ENCODE assay signal across 21 cellular contexts in the genomic region with DNA sequence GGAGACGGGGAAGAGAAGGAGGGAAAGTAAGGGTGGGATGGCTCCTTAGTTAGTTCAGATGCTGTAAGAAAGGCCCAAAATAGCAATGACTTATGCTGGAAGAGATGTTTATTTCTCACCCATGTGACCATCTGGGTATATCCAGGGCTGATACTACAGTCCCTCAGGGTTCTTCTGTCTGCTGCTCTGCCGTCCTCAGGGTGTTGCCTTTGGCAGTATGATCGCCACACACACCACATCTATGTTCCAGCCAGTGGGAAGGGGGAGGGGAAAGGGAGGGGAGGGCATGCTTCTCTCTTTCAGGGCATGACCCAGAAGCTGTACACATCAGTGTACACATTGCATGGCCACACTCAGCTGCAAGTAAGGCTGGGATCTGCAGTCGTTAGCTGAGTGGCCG. TPM values are rescaled to one million over a fixed set of nuclear protein-coding genes. Genes with fewer than 3 reads are reported as not detected.
DNase-seq lines count a peak whose midpoint lies in the region; ATAC-seq, FAIRE-seq and TF ChIP-seq lines count a peak whose summit lies in the region.
"Had no signal": no experiment of that assay in that cellular context is flagged by ENCODE, and none has a peak within 500 bp of the region (broad histone marks: within the 10 kb centered on the region; RNA-seq: fewer than 3 reads in every experiment).

No MANE protein-coding gene starts in this region.

- no peak overlapping the region for H3K9ac ChIP-seq in IMR-90 (ENCODE audit: low read depth, low read length)
- H3K9ac ChIP-seq in H1 (replicated peaks in 1 of 4; ENCODE audit: extremely low read depth in 1 of 4, low read depth in 3 of 4, low read length in 3 of 4): no peak overlapping the region

- intact Hi-C loops in IMR-90 (cut with micrococcal nuclease) (no loop called here), spleen (cut with DNase I; ENCODE audit: low total_unique reads) (no loop called here), prostate gland (cut with DNase I) (loop anchor here (10.0 kb wide), 1 partner anchor 390 kb away; no protein-coding TSS in a partner anchor)

- CTCF ChIA-PET in IMR-90 (lab: Yijun Ruan, JAX): no interaction called here
- CTCF ChIA-PET in H1 (lab: Charles Lee; ENCODE audit: partially characterized antibody): interaction anchor here (0.7 to 18.5 kb wide), 5 partner anchors 12 to 341 kb away, joined by 3 to 496 read pairs (median 187); partner anchors contain the start of genes CD276 and NPTN

- H2BK20ac ChIP-seq in IMR-90 (ENCODE audit: low read depth, low read length) (no peak overlapping the region), H1 (ENCODE audit: low read length) (no peak overlapping the region)

- no peak overlapping the region for H3K27ac Mint-ChIP-seq in activated T-cell treated with anti-CD3 and anti-CD28 coated beads, Interleukin-2, amount 50 U/mL, for 72 hours
- H3K27ac Mint-ChIP-seq: activated CD4-positive, alpha-beta T cell treated with anti-CD3 and anti-CD28 coated beads, Interleukin-2, amount 10 ng/mL, durations not matched to agents 7 days and 5 days; activated naive CD4-positive, alpha-beta T cell treated with anti-CD3 and anti-CD28 coated beads, Interleukin-2, amount 50 U/mL, for 72 hours; stimulated activated naive CD8-positive, alpha-beta T cell treated with anti-CD3 and anti-CD28 coated beads, Interleukin-15, amount 100 ng/mL, for 72 hours had no signal

- H4K8ac ChIP-seq in IMR-90 (ENCODE audit: low read depth in 2 of 2, low read length in 2 of 2) (no peak overlapping the region), H1 (ENCODE audit: extremely low read depth, insufficient read depth, low read length) (no peak overlapping the region)

- DNase-seq in IMR-90 (peak; percentile 55), H1 (ENCODE audit: low read depth in 1 of 2, low spot score in 2 of 2) (no peak), left lobe of liver (ENCODE audit: low spot score) (no peak), spleen (peak; percentile 28), prostate gland (ENCODE audit: low spot score) (no peak), HuH-7.5 (ENCODE audit: low spot score) (no peak), GM12891 (ENCODE audit: insufficient read length, low spot score) (no peak)
- DNase-seq in activated T-cell treated with anti-CD3 and anti-CD28 coated beads, Interleukin-2, amount 50 U/mL, for 72 hours: no peak
- DNase-seq: activated CD4-positive, alpha-beta T cell treated with anti-CD3 and anti-CD28 coated beads, Interleukin-2, amount 10 ng/mL, durations not matched to agents 7 days and 5 days; activated T-cell treated with anti-CD3 and anti-CD28 coated beads for 4 hours; BE2C; caudate nucleus; DMS153; heart right ventricle; NCI-H187 treated with DMSO at 0.1 percent for 48 hours; NCI-H446; stimulated activated naive CD8-positive, alpha-beta T cell treated with anti-CD3 and anti-CD28 coated beads, Interleukin-15, amount 100 ng/mL, for 72 hours had no signal

- peaks cover 28 to 94% of the 10 kb centered on the region in 2 experiments for H3K79me1 ChIP-seq in IMR-90 (ENCODE audit: low read depth in 1 of 2, low read length in 2 of 2)
- H3K79me1 ChIP-seq in H1 (ENCODE audit: low read depth, low read length): peaks cover 18% of the 10 kb centered on the region

- H3K79me2 ChIP-seq in H1 (ENCODE audit: control insufficient read depth in 1 of 2, insufficient read depth in 2 of 2, low read length in 2 of 2): peaks cover 8 to 86% of the 10 kb centered on the region in 2 experiments

- H3K9me3 Mint-ChIP-seq in activated T-cell treated with anti-CD3 and anti-CD28 coated beads, Interleukin-2, amount 50 U/mL, for 72 hours: no peaks in the 10 kb centered on the region
- H3K9me3 Mint-ChIP-seq: activated CD4-positive, alpha-beta T cell treated with anti-CD3 and anti-CD28 coated beads, Interleukin-2, amount 10 ng/mL, durations not matched to agents 7 days and 5 days; activated naive CD4-positive, alpha-beta T cell treated with anti-CD3 and anti-CD28 coated beads, Interleukin-2, amount 50 U/mL, for 72 hours; stimulated activated naive CD8-positive, alpha-beta T cell treated with anti-CD3 and anti-CD28 coated beads, Interleukin-15, amount 100 ng/mL, for 72 hours had no signal

- H3K18ac ChIP-seq in IMR-90 (ENCODE audit: low read depth, low read length): no peak overlapping the region
- H3K18ac ChIP-seq in H1 (ENCODE audit: extremely low read depth, low read length): no peak overlapping the region

- peak overlapping the region; percentile 7; the same call in 1 of the 2 replicates for H3K4ac ChIP-seq in IMR-90 (ENCODE audit: low read depth, low read length)
- H3K4ac ChIP-seq in H1 (replicated peaks; ENCODE audit: insufficient read length, low read depth, low read length): no peak overlapping the region

- H3K9me3 ChIP-seq in IMR-90 (ENCODE audit: control insufficient read depth, insufficient read depth, low read length): no peaks in the 10 kb centered on the region
- H3K9me3 ChIP-seq in H1 (ENCODE audit: insufficient read depth in 2 of 2, low read depth in 1 of 2, low read length in 1 of 2): no peaks in the 10 kb centered on the region
- H3K9me3 ChIP-seq in spleen: no peaks in the 10 kb centered on the region
- H3K9me3 ChIP-seq in prostate gland: no peaks in the 10 kb centered on the region
- H3K9me3 ChIP-seq: BE2C, heart right ventricle, pancreas had no signal

- H4K20me1 ChIP-seq in IMR-90 (ENCODE audit: insufficient read depth, low read length): peaks cover 88% of the 10 kb centered on the region
- peaks cover 26 to 28% of the 10 kb centered on the region in 2 experiments for H4K20me1 ChIP-seq in H1 (replicated peaks in 1 of 2; ENCODE audit: control insufficient read depth in 1 of 2, insufficient read depth in 2 of 2, low read length in 2 of 2)

- H2BK15ac ChIP-seq in IMR-90 (ENCODE audit: low read depth, low read length) (no peak overlapping the region), H1 (ENCODE audit: low read length) (peak overlapping the region; percentile 46; the same call in 1 of the 2 replicates)

- ATAC-seq in IMR-90 (ENCODE audit: low read depth) (peak; percentile 51), left lobe of liver (peak; percentile 55)
- ATAC-seq in activated T-cell treated with anti-CD3 and anti-CD28 coated beads, Interleukin-2, amount 50 U/mL, for 72 hours (replicated peaks in 1 of 2): no peak
- ATAC-seq: activated naive CD4-positive, alpha-beta T cell treated with anti-CD3 and anti-CD28 coated beads, Interleukin-2, amount 50 U/mL, for 72 hours; pancreas; stimulated activated naive CD8-positive, alpha-beta T cell treated with anti-CD3 and anti-CD28 coated beads, Interleukin-15, amount 100 ng/mL, for 72 hours had no signal

- WGBS in IMR-90 (ENCODE audit: extremely low coverage in 2 of 2, insufficient read length in 1 of 2), 2 experiments: no CpG with 5 or more reads among the region's 5 CpGs
- WGBS in H1 (ENCODE audit: extremely low coverage in 1 of 2, insufficient coverage in 1 of 2, insufficient read length in 1 of 2, insufficient replicate concordance in 2 of 2, low coverage in 1 of 2, low lambda C conversion rate in 2 of 2, missing lambda C conversion rate in 1 of 2), 2 experiments: 97% methylated on average over 5 of the region's 5 CpGs; no CpG with 5 or more reads in 1 of the 2 experiments
- WGBS in spleen, 5 donors: 50 to 73% (median 62%) methylated on average over 5 of the region's 5 CpGs
- WGBS in prostate gland: 66% methylated on average over 5 of the region's 5 CpGs

- H3K4me1 Mint-ChIP-seq in activated T-cell treated with anti-CD3 and anti-CD28 coated beads, Interleukin-2, amount 50 U/mL, for 72 hours (ENCODE audit: low read depth): peaks cover 23% of the 10 kb centered on the region

- POLR2A ChIA-PET in IMR-90 (lab: Charles Lee; ENCODE audit: unreplicated experiment): no interaction called here
- POLR2A ChIA-PET in H1 (lab: Charles Lee; ENCODE audit: partially characterized antibody): interaction anchor here (1.5 to 8.6 kb wide), 2 partner anchors 10 to 62 kb away, joined by 3 to 93 read pairs; partner anchors contain the start of gene CD276

- no peak overlapping the region for H2BK120ac ChIP-seq in IMR-90 (ENCODE audit: low read depth, low read length)
- H2BK120ac ChIP-seq in H1 (replicated peaks; ENCODE audit: low read depth, low read length): no peak overlapping the region

- H2AK5ac ChIP-seq in IMR-90 (ENCODE audit: low read depth, low read length) (peak overlapping the region; percentile 56; the same call in 1 of the 2 replicates), H1 (ENCODE audit: low read depth, low read length) (peak overlapping the region; percentile 89; the same call in 1 of the 2 replicates)

- no TSS peak for BruUV-seq in IMR-90 (replicated peaks; lab: Mats Ljungman, UMichigan)

- TF ChIP-seq POLR2A in IMR-90 (IDR thresholded peaks at IDR 0.05; ENCODE audit: low read depth, low read length) (no peak), H1 (IDR thresholded peaks at IDR 0.05; ENCODE audit: control extremely low read depth in 1 of 2, low read depth in 2 of 2, low read length in 2 of 2) (no peak), spleen (IDR thresholded peaks at IDR 0.05) (no peak), prostate gland (IDR thresholded peaks at IDR 0.05) (no peak), GM12891 (IDR thresholded peaks at IDR 0.05; ENCODE audit: low read depth, low read length) (no peak)

- H3K23ac ChIP-seq in IMR-90 (ENCODE audit: low read depth, low read length) (peak overlapping the region; percentile 74), H1 (ENCODE audit: insufficient read length) (no peak overlapping the region)

- H3K23me2 ChIP-seq in H1 (ENCODE audit: low read depth, low read length): no peaks in the 10 kb centered on the region

- H4K5ac ChIP-seq in IMR-90 (ENCODE audit: low read depth, low read length) (no peak overlapping the region), H1 (ENCODE audit: insufficient read length, low read depth, low read length) (no peak overlapping the region)

- dilution Hi-C loops in IMR-90 (cut with HindIII; ENCODE audit: low sequenced_read_pairs, unreplicated experiment): no loop called here

- H3K56ac ChIP-seq in IMR-90 (ENCODE audit: extremely low read depth, insufficient read depth, low read length) (no peak overlapping the region), H1 (replicated peaks; ENCODE audit: insufficient read length, low read depth, low read length) (no peak overlapping the region)

- no peak for TF ChIP-seq CTCF in IMR-90 (conservative IDR thresholded peaks at IDR 0.05; ENCODE audit: low read depth, low read length)
- no peak for TF ChIP-seq CTCF in H1 (IDR thresholded peaks at IDR 0.05; ENCODE audit: control extremely low read depth in 1 of 3, insufficient read depth in 1 of 3, low read depth in 1 of 3, low read length in 3 of 3)
- TF ChIP-seq CTCF in spleen (IDR thresholded peaks at IDR 0.05 in 8 of 11, conservative IDR thresholded peaks at IDR 0.05 in 3 of 11): no peak
- TF ChIP-seq CTCF in prostate gland (IDR thresholded peaks at IDR 0.05): no peak

- peaks cover 4% of the 10 kb centered on the region for H3K36me3 ChIP-seq in IMR-90 (ENCODE audit: control insufficient read depth, insufficient read depth, low read length)
- no peaks in the 10 kb centered on the region for H3K36me3 ChIP-seq in H1 (ENCODE audit: control insufficient read depth in 2 of 4, insufficient read depth in 4 of 4, low read length in 3 of 4)
- H3K36me3 ChIP-seq in spleen: peaks cover 0 to 4% (median 0%) of the 10 kb centered on the region in 6 donors
- no peaks in the 10 kb centered on the region for H3K36me3 ChIP-seq in prostate gland
- H3K36me3 ChIP-seq: pancreas had no signal

- H2AK9ac ChIP-seq in IMR-90 (replicated peaks; ENCODE audit: low read depth, low read length, poor library complexity): no peak overlapping the region

- in situ Hi-C loops in IMR-90 (cut with MboI; ENCODE audit: low sequenced_read_pairs): no loop called here

- H3K4me3 ChIP-seq in IMR-90 (ENCODE audit: insufficient read depth, low read depth, low read length) (no peak overlapping the region), H1 (ENCODE audit: extremely low read depth in 1 of 4, insufficient read depth in 2 of 4, low read depth in 3 of 4, low read length in 4 of 4) (no peak overlapping the region), spleen (no peak overlapping the region), prostate gland (no peak overlapping the region)
- H3K4me3 ChIP-seq: heart right ventricle, pancreas had no signal

- H3K4me1 ChIP-seq in IMR-90 (ENCODE audit: control insufficient read depth, insufficient read depth, low read length) (peaks cover 28% of the 10 kb centered on the region), H1 (replicated peaks in 1 of 4; ENCODE audit: control insufficient read depth in 3 of 4, insufficient read depth in 4 of 4, low read length in 3 of 4) (peaks cover 0 to 30% (median 12%) of the 10 kb centered on the region in 4 experiments; a peak in 6 of 7 replicates), spleen (peaks cover 18 to 62% (median 47%) of the 10 kb centered on the region in 6 donors), prostate gland (replicated peaks) (no peaks in the 10 kb centered on the region)

- H4K91ac ChIP-seq in IMR-90 (ENCODE audit: insufficient read depth, low read depth, low read length) (no peak overlapping the region), H1 (replicated peaks; ENCODE audit: insufficient read length, low read length) (no peak overlapping the region)

- peaks cover 54% of the 10 kb centered on the region for H3K9me1 ChIP-seq in IMR-90 (ENCODE audit: insufficient read depth, low read length)

- H3K4me2 ChIP-seq in IMR-90 (ENCODE audit: low read depth, low read length) (peak overlapping the region; percentile 28; the same call in 1 of the 2 replicates), H1 (ENCODE audit: insufficient read depth in 1 of 2, low read depth in 2 of 2, low read length in 2 of 2) (no peak overlapping the region)

- no peak for FAIRE-seq in H1 (lab: Jason Lieb, UNC)
- no peak for FAIRE-seq in GM12891 (lab: Jason Lieb, UNC)
- FAIRE-seq: keratinocyte, pancreas had no signal

- H2AFZ ChIP-seq in IMR-90 (replicated peaks; ENCODE audit: low read length, poor library complexity) (no peak overlapping the region), H1 (ENCODE audit: low read length) (no peak overlapping the region)

- no peak overlapping the region for H2BK5ac ChIP-seq in IMR-90 (ENCODE audit: low read depth, low read length, poor library complexity, severe bottlenecking)
- H2BK5ac ChIP-seq in H1 (ENCODE audit: low read depth, low read length): no peak overlapping the region

- no peak overlapping the region for H3K27ac ChIP-seq in IMR-90 (ENCODE audit: insufficient read depth, low read length)
- H3K27ac ChIP-seq in H1 (ENCODE audit: low read depth, low read length): no peak overlapping the region
- no peak overlapping the region for H3K27ac ChIP-seq in spleen
- no peak overlapping the region for H3K27ac ChIP-seq in prostate gland
- H3K27ac ChIP-seq: pancreas had no signal

- peaks cover 63% of the 10 kb centered on the region for H3K27me3 Mint-ChIP-seq in activated T-cell treated with anti-CD3 and anti-CD28 coated beads, Interleukin-2, amount 50 U/mL, for 72 hours (ENCODE audit: low read depth)

- H3K27me3 ChIP-seq in IMR-90 (ENCODE audit: control insufficient read depth, insufficient read depth, low read length) (no peaks in the 10 kb centered on the region), H1 (replicated peaks in 1 of 4; ENCODE audit: control insufficient read depth in 3 of 4, extremely low read depth in 1 of 4, insufficient read depth in 3 of 4, low read length in 3 of 4) (no peaks in the 10 kb centered on the region), spleen (replicated peaks in 1 of 7) (peaks cover 0 to 47% (median 0%) of the 10 kb centered on the region in 7 donors), prostate gland (replicated peaks; ENCODE audit: insufficient read depth) (no peaks in the 10 kb centered on the region)
- H3K27me3 ChIP-seq: BE2C, pancreas had no signal

- H3K36me3 Mint-ChIP-seq in activated T-cell treated with anti-CD3 and anti-CD28 coated beads, Interleukin-2, amount 50 U/mL, for 72 hours (ENCODE audit: insufficient read depth in 2 of 2): no peaks in the 10 kb centered on the region
- H3K36me3 Mint-ChIP-seq: activated naive CD4-positive, alpha-beta T cell treated with anti-CD3 and anti-CD28 coated beads, Interleukin-2, amount 50 U/mL, for 72 hours had no signal

- H3K14ac ChIP-seq in IMR-90 (replicated peaks; ENCODE audit: low read depth, low read length) (0 out of 2 replicates have a peak overlapping the region, but pooled peaks have one; percentile 22), H1 (ENCODE audit: insufficient read length) (no peak overlapping the region)

- TF ChIP-seq RAD21 in IMR-90 (IDR thresholded peaks at IDR 0.05; ENCODE audit: low read length) (no peak), H1 (IDR thresholded peaks at IDR 0.05 in 1 of 2, conservative IDR thresholded peaks at IDR 0.05 in 1 of 2; ENCODE audit: low read depth in 2 of 2, low read length in 2 of 2) (no peak)

- 0 out of 2 replicates have a peak overlapping the region, but pooled peaks have one; percentile 19 for H2BK12ac ChIP-seq in H1 (ENCODE audit: low read depth, low read length)

- no peak overlapping the region for H3K4me3 Mint-ChIP-seq in activated T-cell treated with anti-CD3 and anti-CD28 coated beads, Interleukin-2, amount 50 U/mL, for 72 hours
- H3K4me3 Mint-ChIP-seq: activated CD4-positive, alpha-beta T cell treated with anti-CD3 and anti-CD28 coated beads, Interleukin-2, amount 10 ng/mL, durations not matched to agents 7 days and 5 days; stimulated activated naive CD8-positive, alpha-beta T cell treated with anti-CD3 and anti-CD28 coated beads, Interleukin-15, amount 100 ng/mL, for 72 hours had no signal

- no peak for TF ChIP-seq EP300 in H1 (IDR thresholded peaks at IDR 0.05; ENCODE audit: borderline replicate concordance in 1 of 2, low read depth in 2 of 2, low read length in 2 of 2)

RNA-seq across cellular contexts. Expression of gene CD276, which starts 10.2 kb away (rescaled TPM):
- total RNA-seq in IMR-90 (2012; rRNA removed): 30.8 and 37.5 TPM in 2 replicates
- polyA plus RNA-seq in IMR-90 (2012; rRNA removed): 149 and 150 TPM in 2 replicates
- 58.7 and 100 TPM in 2 replicates for polyA plus RNA-seq in IMR-90 (2012; cell fraction: cytosol; rRNA removed)
- 95.5 and 121 TPM in 2 replicates for polyA plus RNA-seq in IMR-90 (2012; cell fraction: nucleus; rRNA removed; ENCODE audit: low replicate concordance)
- 152 and 156 TPM in 2 replicates for total RNA-seq in H1 (2021; fragmentation: NEBNext Ultra II Directional; extraction: Animal tissue kit (Norgen Biotek cat#: 25700))
- 158 and 190 TPM in 2 replicates for polyA plus RNA-seq in H1 (2011; rRNA removed)
- 79.5 TPM for polyA plus RNA-seq in H1 (2011; cell fraction: cytosol; rRNA removed)
- 197 TPM for polyA plus RNA-seq in H1 (2011; cell fraction: nucleus; rRNA removed)
- 143 to 200 TPM (median 177 TPM) in 4 replicates for polyA plus RNA-seq in H1 (2012, experiment 1 of 2)
- polyA plus RNA-seq in H1 (2012, experiment 2 of 2): 186 TPM
- polyA plus RNA-seq in H1 (2013, experiment 1 of 2): 290 TPM
- polyA plus RNA-seq in H1 (2013, experiment 2 of 2): 333 TPM
- 116 and 197 TPM in 2 replicates for polyA minus RNA-seq in H1 (2011; rRNA and poly(A)+ RNA removed)
- 102 TPM for polyA minus RNA-seq in H1 (2011; cell fraction: cytosol; rRNA and poly(A)+ RNA removed)
- polyA minus RNA-seq in H1 (2011; cell fraction: nucleus; rRNA and poly(A)+ RNA removed): 79.9 TPM
- 20.5 TPM for total RNA-seq in left lobe of liver
- 10 to 100 TPM; 17.8 to 95.6 (median 34.9) TPM for total RNA-seq in spleen
- 10 to 100 TPM in 2 of 3 donors, 1 to 10 TPM in 1; 9.8 to 19.7 (median 17.2) TPM for polyA plus RNA-seq in spleen
- 1 to 10 TPM in 1 of 2 donors, under 1 TPM in 1; 0.67 to 2.8 TPM for total RNA-seq in activated T-cell treated with anti-CD3 and anti-CD28 coated beads, Interleukin-2, amount 50 U/mL, for 72 hours
- total RNA-seq in prostate gland: 10 to 100 TPM; 75.0 to 91.3 TPM
- polyA plus RNA-seq in GM12891 (2012; ENCODE audit: low read depth, missing spikeins): 1.2 TPM

RNA-seq across cellular contexts. Expression of gene INSYN1, which starts 58.7 kb away (rescaled TPM):
- total RNA-seq in IMR-90 (2012; rRNA removed) (under 0.01 and 0.18 TPM in 2 replicates), left lobe of liver (1.4 TPM), spleen (1 to 10 TPM in 3 of 7 donors, under 1 TPM in 3, not detected in 1; 0.51 to 2.8 (median 0.88) TPM), prostate gland (10 to 100 TPM; 17.3 to 26.0 TPM)
- polyA plus RNA-seq in IMR-90 (2012; rRNA removed) (0.34 and 0.49 TPM in 2 replicates), H1 (2011; rRNA removed) (7.2 and 11.6 TPM in 2 replicates), spleen (1 to 10 TPM in 1 of 3 donors, under 1 TPM in 2; 0.11 to 1.2 (median 0.35) TPM)
- 0.34 and 0.42 TPM in 2 replicates for polyA plus RNA-seq in IMR-90 (2012; cell fraction: cytosol; rRNA removed)
- 0.50 and 0.52 TPM in 2 replicates for polyA plus RNA-seq in IMR-90 (2012; cell fraction: nucleus; rRNA removed; ENCODE audit: low replicate concordance)
- 10.2 and 13.1 TPM in 2 replicates for total RNA-seq in H1 (2021; fragmentation: NEBNext Ultra II Directional; extraction: Animal tissue kit (Norgen Biotek cat#: 25700))
- polyA plus RNA-seq in H1 (2011; cell fraction: cytosol; rRNA removed): 12.0 TPM
- 50.9 TPM for polyA plus RNA-seq in H1 (2011; cell fraction: nucleus; rRNA removed)
- polyA plus RNA-seq in H1 (2012, experiment 1 of 2): 4.2 to 8.2 TPM (median 6.5 TPM) in 4 replicates
- 4.0 TPM for polyA plus RNA-seq in H1 (2012, experiment 2 of 2)
- polyA plus RNA-seq in H1 (2013, experiment 1 of 2): 6.3 TPM
- polyA plus RNA-seq in H1 (2013, experiment 2 of 2): 6.0 TPM
- 2.1 and 2.9 TPM in 2 replicates for polyA minus RNA-seq in H1 (2011; rRNA and poly(A)+ RNA removed)
- polyA minus RNA-seq in H1 (2011; cell fraction: cytosol; rRNA and poly(A)+ RNA removed): 3.2 TPM
- polyA minus RNA-seq in H1 (2011; cell fraction: nucleus; rRNA and poly(A)+ RNA removed): 2.9 TPM
- not detected for total RNA-seq in activated T-cell treated with anti-CD3 and anti-CD28 coated beads, Interleukin-2, amount 50 U/mL, for 72 hours
- polyA plus RNA-seq in GM12891 (2012; ENCODE audit: low read depth, missing spikeins): not detected
- total RNA-seq: activated CD4-positive, alpha-beta T cell treated with anti-CD3 and anti-CD28 coated beads, Interleukin-2, amount 10 ng/mL, durations not matched to agents 7 days and 5 days; activated naive CD4-positive, alpha-beta T cell treated with anti-CD3 and anti-CD28 coated beads, Interleukin-2, amount 50 U/mL, for 72 hours; mononuclear cell had no signal

Comparison
In these comparisons a context has a peak if more than half of its experiments do, and no peak if none do; other contexts are left out.
1. ATAC-seq: peak in IMR-90 (single experiment) and left lobe of liver (single experiment); none in activated T-cell treated with anti-CD3 and anti-CD28 coated beads, Interleukin-2, amount 50 U/mL, for 72 hours (0 of 2).
2. DNase-seq: peak in IMR-90 (single experiment) and spleen (single experiment); none in H1 (0 of 2), left lobe of liver (single experiment), activated T-cell treated with anti-CD3 and anti-CD28 coated beads, Interleukin-2, amount 50 U/mL, for 72 hours (0 of 2), prostate gland (single experiment), HuH-7.5 (single experiment) and GM12891 (single experiment).